8 cellular contexts compared by ENCODE assay signal in genomic region chr11:104798794-104799193, GRCh38.
A peak's percentile ranks its signal among the peaks of the same experiment; 100 is the strongest.
DNase-seq lines count a peak whose midpoint lies in the region; ATAC-seq and TF ChIP-seq lines count a peak whose summit lies in the region.

No MANE protein-coding gene starts in this region.

- TF ChIP-seq EP300 in transverse colon (IDR thresholded peaks at IDR 0.05; ENCODE audit: low read depth), result no peak

- TF ChIP-seq POLR2A in transverse colon (IDR thresholded peaks at IDR 0.05), result no peak

- H3K9me3 ChIP-seq in aorta (ENCODE audit: control insufficient read depth, low read length), result peaks cover 2% of the 10 kb centered on the region
- no peaks in the 10 kb centered on the region for H3K9me3 ChIP-seq in transverse colon

- H3K27ac ChIP-seq in aorta (ENCODE audit: low read depth in 1 of 2, low read length in 2 of 2), result no peak overlapping the region
- peak overlapping the region in 1 of 4 donors; percentile 2 for H3K27ac ChIP-seq in transverse colon

- 30 to 47% methylated on average over 1 of the region's 1 CpG for WGBS in aorta, 2 donors
- 9 to 13% methylated on average over 1 of the region's 1 CpG for WGBS in transverse colon (ENCODE audit: low coverage in 1 of 2), 2 donors

- H3K4me1 ChIP-seq in aorta (ENCODE audit: control insufficient read depth in 1 of 2, insufficient read depth in 2 of 2, low read length in 2 of 2) (no peaks in the 10 kb centered on the region), transverse colon (peaks cover 0 to 10% (median 0%) of the 10 kb centered on the region in 4 donors)

- no peak overlapping the region for H3K4me3 ChIP-seq in astrocyte of the spinal cord (ENCODE audit: low read depth, low read length)
- H3K4me3 ChIP-seq in aorta (ENCODE audit: low read length in 2 of 2), result no peak overlapping the region
- peak overlapping the region in 1 of 4 donors; percentile 29 for H3K4me3 ChIP-seq in transverse colon

- no peaks in the 10 kb centered on the region for H3K27me3 ChIP-seq in aorta (ENCODE audit: control insufficient read depth in 1 of 2, insufficient read depth in 2 of 2, low read length in 1 of 2)
- no peaks in the 10 kb centered on the region for H3K27me3 ChIP-seq in transverse colon

- in situ Hi-C loops in ACHN (cut with HindIII; ENCODE audit: low pct_ligation_motif_present, low pct_unique_long_range_greater_than_20kb, low sequenced_read_pairs) (no loop called here), astrocyte of the spinal cord (cut with HindIII; ENCODE audit: low sequenced_read_pairs) (no loop called here), transverse colon (cut with MboI; ENCODE audit: low pct_ligation_motif_present in 1 of 4, low pct_unique_long_range_greater_than_20kb in 1 of 4, low sequenced_read_pairs in 3 of 4) (no loop called here)

- ATAC-seq in GM19452 (IDR thresholded peaks at IDR 0.05; ENCODE audit: unreplicated experiment) (peak; percentile 57), HG03342 (IDR thresholded peaks at IDR 0.05; ENCODE audit: unreplicated experiment) (peak; percentile 64), aorta (ENCODE audit: low FRiP score) (no peak)

- DNase-seq in ACHN, result peak; percentile 1
- DNase-seq in astrocyte of the spinal cord (ENCODE audit: low read depth, low spot score), result peak; percentile 9
- no peak for DNase-seq in aorta
- DNase-seq in transverse colon, result no peak
- no peak for DNase-seq in NCI-H748 (lab: John Stamatoyannopoulos, UW; ENCODE audit: unreplicated experiment)
- DNase-seq in DMS 273 treated with DMSO at 0.1 percent for 48 hours (lab: John Stamatoyannopoulos, UW), result no peak

- intact Hi-C loops in aorta (cut with DNase I), result no loop called here
- intact Hi-C loops in transverse colon (cut with DNase I; ENCODE audit: low total_unique reads), result no loop called here

- no peak for TF ChIP-seq CTCF in astrocyte of the spinal cord (IDR thresholded peaks at IDR 0.05; ENCODE audit: low read depth, low read length)
- no peak for TF ChIP-seq CTCF in transverse colon (IDR thresholded peaks at IDR 0.05)

- H3K36me3 ChIP-seq in aorta (ENCODE audit: control insufficient read depth in 1 of 2, insufficient read depth in 2 of 2, low read length in 1 of 2), result no peaks in the 10 kb centered on the region
- H3K36me3 ChIP-seq in transverse colon, result no peaks in the 10 kb centered on the region

Comparison
In these comparisons a context has a peak if more than half of its experiments do, and no peak if none do; other contexts are left out.
1. DNase-seq: peak in ACHN (single experiment) and astrocyte of the spinal cord (single experiment); none in aorta (0 of 2), transverse colon (single experiment), NCI-H748 (single experiment) and DMS 273 treated with DMSO at 0.1 percent for 48 hours (single experiment).